In the genomic region with DNA sequence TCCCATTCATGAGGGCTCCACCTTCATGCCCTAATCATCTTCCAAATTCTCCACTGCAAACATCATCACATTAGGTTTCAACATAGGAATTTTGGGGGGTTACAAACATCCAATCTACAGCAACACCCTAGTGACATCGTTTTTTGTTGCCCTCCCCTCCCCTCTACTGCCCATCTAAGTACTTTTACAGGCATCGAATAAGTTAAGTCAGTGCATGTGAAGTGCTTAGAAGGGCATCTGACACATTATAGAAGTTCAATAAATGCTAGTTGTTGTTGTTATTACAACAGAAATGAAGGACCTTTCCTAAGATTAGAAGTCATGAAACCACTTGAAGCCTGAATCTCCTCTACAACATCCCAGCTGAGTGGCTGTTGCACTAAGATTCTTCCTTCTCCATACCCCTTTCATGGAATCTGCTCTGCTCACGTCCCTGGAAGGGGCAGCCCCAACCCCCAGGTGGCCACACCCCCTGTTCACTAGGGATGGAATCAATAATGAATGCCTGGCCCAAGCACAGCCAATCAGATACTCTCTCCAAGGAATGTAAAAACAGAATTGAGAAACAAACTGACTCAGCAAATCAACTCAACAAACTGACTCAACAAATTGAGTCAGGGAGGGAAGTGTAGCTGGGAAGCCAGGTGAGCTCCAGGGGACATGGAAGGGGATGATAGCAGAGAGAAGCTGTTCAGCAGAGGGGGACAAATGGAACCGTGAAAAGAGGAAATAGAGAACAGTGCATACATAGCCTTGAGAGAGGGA, we compare ENCODE assay signal across 15 cellular contexts. TPM values are rescaled to one million over a fixed set of nuclear protein-coding genes. Genes with fewer than 3 reads are reported as not detected.
DNase-seq lines count a peak whose midpoint lies in the region; TF ChIP-seq lines count a peak whose summit lies in the region.
"Had no signal": no experiment of that assay in that cellular context is flagged by ENCODE, and none has a peak within 500 bp of the region (broad histone marks: within the 10 kb centered on the region; RNA-seq: fewer than 3 reads in every experiment).

No MANE protein-coding gene starts in this region.

- H3K27me3 ChIP-seq in MG63, result no peaks in the 10 kb centered on the region
- no peaks in the 10 kb centered on the region for H3K27me3 ChIP-seq in stomach
- H3K27me3 ChIP-seq: BLaER1 treated with 17β-estradiol and CSF1 and Interleukin-3, amounts not matched to agents 10 nM and 100 nM had no signal

- WGBS in stomach, 5 donors, result 55 to 65% (median 58%) methylated on average over 4 of the region's 4 CpGs

- no peak for TF ChIP-seq CTCF in stomach (IDR thresholded peaks at IDR 0.05)

- peak; percentile 47 for DNase-seq in ELF-1 (ENCODE audit: low read depth, low spot score)
- DNase-seq in MG63, result peak; percentile 21
- DNase-seq in astrocyte of the hippocampus (ENCODE audit: low read depth, low spot score), result peak; percentile 35
- peak; percentile 73 for DNase-seq in islet precursor cell
- DNase-seq in NCI-H2227 (lab: John Stamatoyannopoulos, UW; ENCODE audit: unreplicated experiment), result no peak
- no peak for DNase-seq in H4 (ENCODE audit: low spot score)
- no peak for DNase-seq in stomach
- no peak for DNase-seq in glomerular visceral epithelial cell (ENCODE audit: extremely low spot score)
- DNase-seq: GDM1; kidney glomerular epithelial cell; naive thymus-derived CD4-positive, alpha-beta T cell; NCI-H446 had no signal

- peaks cover 4 to 19% (median 12%) of the 10 kb centered on the region in 4 donors for H3K4me1 ChIP-seq in stomach

- H3K9me3 ChIP-seq in MG63, result peaks cover 6% of the 10 kb centered on the region
- H3K9me3 ChIP-seq in stomach, result no peaks in the 10 kb centered on the region

- TF ChIP-seq POLR2A in stomach (IDR thresholded peaks at IDR 0.05), result no peak

- H3K36me3 ChIP-seq in MG63 (no peaks in the 10 kb centered on the region), stomach (no peaks in the 10 kb centered on the region)
- H3K36me3 ChIP-seq: BLaER1 treated with 17β-estradiol and CSF1 and Interleukin-3, amounts not matched to agents 10 nM and 100 nM had no signal

- intact Hi-C loops in stomach (cut with DNase I; ENCODE audit: low total_unique reads), result no loop called here

- no peak for TF ChIP-seq EP300 in stomach (IDR thresholded peaks at IDR 0.05)

- no peak overlapping the region for H3K27ac ChIP-seq in stomach
- H3K27ac ChIP-seq: BLaER1 treated with 17β-estradiol and CSF1 and Interleukin-3, amounts not matched to agents 10 nM and 100 nM had no signal

- no peak overlapping the region for H3K4me3 ChIP-seq in MG63
- no peak overlapping the region for H3K4me3 ChIP-seq in stomach
- H3K4me3 ChIP-seq: BLaER1 treated with 17β-estradiol and CSF1 and Interleukin-3, amounts not matched to agents 10 nM and 100 nM had no signal

RNA-seq across cellular contexts. Expression of gene LRP11, which starts 3.9 kb away (rescaled TPM):
- 40.1 and 48.0 TPM in 2 replicates for total RNA-seq in MG63 (2014; rRNA removed; shearing (Covaris generic); ENCODE audit: low replicate concordance)
- total RNA-seq in H4 (2014; rRNA removed; shearing (Covaris generic)), result 36.8 and 37.0 TPM in 2 replicates
- 10 to 100 TPM in 3 of 5 donors, 1 to 10 TPM in 2; 1.8 to 80.8 (median 23.9) TPM for total RNA-seq in stomach
- polyA plus RNA-seq in stomach, result 10 to 100 TPM in 1 of 3 donors, 1 to 10 TPM in 2; 2.0 to 18.1 (median 7.4) TPM

RNA-seq across cellular contexts. Expression of gene RAET1E, which starts 29.9 kb away (rescaled TPM):
- 2.8 and 5.7 TPM in 2 replicates for total RNA-seq in MG63 (2014; rRNA removed; shearing (Covaris generic); ENCODE audit: low replicate concordance)
- total RNA-seq in H4 (2014; rRNA removed; shearing (Covaris generic)), result not detected in 2 replicates
- not detected for total RNA-seq in stomach
- polyA plus RNA-seq in stomach, result 1 to 10 TPM in 1 of 3 donors, under 1 TPM in 1, not detected in 1; 0.19 to 2.6 TPM
- total RNA-seq: frontal cortex; naive thymus-derived CD4-positive, alpha-beta T cell had no signal
- polyA plus RNA-seq: naive thymus-derived CD4-positive, alpha-beta T cell had no signal

RNA-seq across cellular contexts. Expression of gene RAET1G, which starts 54.9 kb away (rescaled TPM):
- 3.2 TPM in 1 of 2 replicates, not detected in the other for total RNA-seq in MG63 (2014; rRNA removed; shearing (Covaris generic); ENCODE audit: low replicate concordance)
- not detected in 2 replicates for total RNA-seq in H4 (2014; rRNA removed; shearing (Covaris generic))
- total RNA-seq in stomach, result under 1 TPM in 1 of 5 donors, not detected in 4; 0.89 TPM
- polyA plus RNA-seq in stomach, result 1 to 10 TPM in 1 of 3 donors, not detected in 2; 3.1 TPM
- total RNA-seq: activated naive CD4-positive, alpha-beta T cell treated with anti-CD3 and anti-CD28 coated beads, Interleukin-2, amount 50 U/mL, for 72 hours; frontal cortex; naive thymus-derived CD4-positive, alpha-beta T cell had no signal
- polyA plus RNA-seq: naive thymus-derived CD4-positive, alpha-beta T cell had no signal

Comparison
In these comparisons a context has a peak if more than half of its experiments do, and no peak if none do; other contexts are left out.
1. DNase-seq: peak in ELF-1 (single experiment), MG63 (single experiment), astrocyte of the hippocampus (single experiment) and islet precursor cell (single experiment); none in NCI-H2227 (single experiment), H4 (single experiment), stomach (single experiment) and glomerular visceral epithelial cell (single experiment).